8 cellular contexts compared by ENCODE assay signal in genomic region chr4:107930821-107931774, GRCh38.
DNase-seq lines count a peak whose midpoint lies in the region; ATAC-seq and TF ChIP-seq lines count a peak whose summit lies in the region.

Gene CYP2U1, plus strand, starts transcription at chr4:107931549. Its CDS starts 95 bp downstream, at chr4:107931644.

- H3K4me1 ChIP-seq in RWPE2 (ENCODE audit: insufficient read depth, poor library complexity, severe bottlenecking): peaks cover 6% of the 10 kb centered on the region
- peaks cover 14% of the 10 kb centered on the region for H3K4me1 ChIP-seq in neuron (ENCODE audit: insufficient read depth, low read length)

- DNase-seq in DMS153 treated with DMSO at 0.1 percent for 48 hours (lab: John Stamatoyannopoulos, UW; ENCODE audit: unreplicated experiment): peak; percentile 49
- peak; percentile 76 for DNase-seq in HuH-7 (ENCODE audit: low spot score)
- DNase-seq in RWPE2 (ENCODE audit: low spot score): peak; percentile 84
- peak; percentile 79 for DNase-seq in activated gamma-delta T cell (lab: John Stamatoyannopoulos, UW)
- peak; percentile 73 to 93 for DNase-seq in foreskin fibroblast
- peak; percentile 61 for DNase-seq in stromal cell of bone marrow (ENCODE audit: low read depth)

- H3K9me3 ChIP-seq in RWPE2 (ENCODE audit: severe bottlenecking) (no peaks in the 10 kb centered on the region), neuron (ENCODE audit: low read length) (no peaks in the 10 kb centered on the region)

- peak; percentile 97 for ATAC-seq in GM21515 (IDR thresholded peaks at IDR 0.05; ENCODE audit: unreplicated experiment)
- peak; percentile 95 for ATAC-seq in RWPE2 (ENCODE audit: low read depth)

- H3K36me3 ChIP-seq in RWPE2 (ENCODE audit: low read depth): no peaks in the 10 kb centered on the region
- H3K36me3 ChIP-seq in neuron (ENCODE audit: insufficient read depth, low read length): no peaks in the 10 kb centered on the region

- H3K27me3 ChIP-seq in RWPE2 (ENCODE audit: insufficient read depth, poor library complexity, severe bottlenecking) (no peaks in the 10 kb centered on the region), neuron (ENCODE audit: insufficient read depth, low read length) (no peaks in the 10 kb centered on the region)

- H2AFZ ChIP-seq in neuron (ENCODE audit: low read depth, low read length): peak within 1 kb of the TSS; percentile 99

- H3K4me3 ChIP-seq in RWPE2 (ENCODE audit: severe bottlenecking): peak within 1 kb of the TSS; percentile 54
- H3K4me3 ChIP-seq in foreskin fibroblast (ENCODE audit: low read depth in 1 of 2, low read length in 2 of 2): peak within 1 kb of the TSS; percentile 61 to 70
- H3K4me3 ChIP-seq in neuron (ENCODE audit: low read length): peak within 1 kb of the TSS; percentile 93

- TF ChIP-seq CTCF in RWPE2 (IDR thresholded peaks at IDR 0.05; ENCODE audit: poor library complexity, severe bottlenecking) (peak; percentile 11), foreskin fibroblast (IDR thresholded peaks at IDR 0.05; ENCODE audit: low read depth, low read length) (no peak)

- no peak within 1 kb of the TSS for H3K27ac ChIP-seq in RWPE2 (ENCODE audit: poor library complexity, severe bottlenecking)
